In genomic region chr14:47009615-47010014, GRCh38 we compare ENCODE assay signal across 28 cellular contexts.
"Had no signal": no experiment of that assay in that cellular context is flagged by ENCODE, and none has a peak within 500 bp of the region (broad histone marks: within the 10 kb centered on the region; RNA-seq: fewer than 3 reads in every experiment).

No MANE protein-coding gene starts in this region.

- H3K27me3 Mint-ChIP-seq: dendritic cell treated with granulocyte-macrophage colony-stimulating factor and Interleukin-4, amounts not matched to agents 40 ng/mL and 50 ng/mL, for 4 days; naive B cell; natural killer cell treated with Interleukin-12 subunit alpha and Interleukin-12 subunit beta and Interleukin-15 and Interleukin-18, amount 100 ng/mL, for 72 hours had no signal

- H3K9me3 ChIP-seq: colonic mucosa, lower lobe of right lung, mucosa of descending colon, prostate gland, right atrium auricular region, stomach, thyroid gland had no signal

- H3K27ac ChIP-seq: colonic mucosa, epithelial cell of prostate, gastrocnemius medialis, lower lobe of right lung, prostate gland, right atrium auricular region, stomach, thyroid gland had no signal

- H3K4me1 Mint-ChIP-seq: naive B cell; stimulated activated effector memory CD8-positive, alpha-beta T cell treated with anti-CD3 and anti-CD28 coated beads, Interleukin-12 subunit alpha, Interleukin-12 subunit beta, amount 100 ng/mL, for 72 hours had no signal

- H3K9me3 Mint-ChIP-seq: dendritic cell treated with granulocyte-macrophage colony-stimulating factor and Interleukin-4, amounts not matched to agents 40 ng/mL and 50 ng/mL, for 4 days; endodermal cell; neural crest cell had no signal

- H3K36me3 ChIP-seq: colonic mucosa, gastrocnemius medialis, lower lobe of right lung, prostate gland, right atrium auricular region, stomach, thyroid gland had no signal

- H3K27me3 ChIP-seq: colonic mucosa, gastrocnemius medialis, right atrium auricular region, stomach, thyroid gland had no signal

- H3K4me3 Mint-ChIP-seq: dendritic cell treated with granulocyte-macrophage colony-stimulating factor and Interleukin-4, amounts not matched to agents 40 ng/mL and 50 ng/mL, for 4 days; endodermal cell; naive B cell; natural killer cell treated with Interleukin-12 subunit alpha and Interleukin-12 subunit beta and Interleukin-15 and Interleukin-18, amount 100 ng/mL, for 72 hours; neural crest cell; stimulated activated effector memory CD8-positive, alpha-beta T cell treated with anti-CD3 and anti-CD28 coated beads, Interleukin-12 subunit alpha, Interleukin-12 subunit beta, amount 100 ng/mL, for 72 hours had no signal

- DNase-seq: colonic mucosa; effector CD8-positive, alpha-beta T cell; endodermal cell; foreskin fibroblast; gastrocnemius medialis; head of caudate nucleus; left colon; left ventricle myocardium superior; lower lobe of right lung; mucosa of descending colon; naive B cell; nucleus accumbens; stimulated activated CD4-positive, alpha-beta T cell treated with anti-CD3 and anti-CD28 coated beads, Interleukin-2, amount 100 ng/mL, for 24 hours; stimulated activated CD4-positive, alpha-beta T cell treated with anti-CD3 and anti-CD28 coated beads, Interleukin-4, amount 100 ng/mL, for 24 hours; stimulated activated naive CD4-positive, alpha-beta T cell treated with Interleukin-2 at 50 U/mL for 16 hours; stomach; thyroid gland; trophoblast cell had no signal

- H3K4me1 ChIP-seq: colonic mucosa, gastrocnemius medialis, lower lobe of right lung, right atrium auricular region, stomach, thyroid gland had no signal

- H3K27ac Mint-ChIP-seq: dendritic cell treated with granulocyte-macrophage colony-stimulating factor and Interleukin-4, amounts not matched to agents 40 ng/mL and 50 ng/mL, for 4 days; endodermal cell; naive B cell; natural killer cell treated with Interleukin-12 subunit alpha and Interleukin-12 subunit beta and Interleukin-15 and Interleukin-18, amount 100 ng/mL, for 72 hours; stimulated activated effector memory CD8-positive, alpha-beta T cell treated with anti-CD3 and anti-CD28 coated beads, Interleukin-12 subunit alpha, Interleukin-12 subunit beta, amount 100 ng/mL, for 72 hours had no signal

- H3K36me3 Mint-ChIP-seq: naive B cell; natural killer cell treated with Interleukin-12 subunit alpha and Interleukin-12 subunit beta and Interleukin-15 and Interleukin-18, amount 100 ng/mL, for 72 hours; stimulated activated effector memory CD8-positive, alpha-beta T cell treated with anti-CD3 and anti-CD28 coated beads, Interleukin-12 subunit alpha, Interleukin-12 subunit beta, amount 100 ng/mL, for 72 hours had no signal

- ATAC-seq: esophagus mucosa; gastrocnemius medialis; left colon; left ventricle myocardium superior; lower lobe of right lung; mucosa of descending colon; natural killer cell treated with Interleukin-12 subunit alpha and Interleukin-12 subunit beta and Interleukin-15 and Interleukin-18, amount 100 ng/mL, for 72 hours; sciatic nerve; stimulated activated effector memory CD8-positive, alpha-beta T cell treated with anti-CD3 and anti-CD28 coated beads, Interleukin-12 subunit alpha, Interleukin-12 subunit beta, amount 100 ng/mL, for 72 hours had no signal

- H3K4me3 ChIP-seq: colonic mucosa, gastrocnemius medialis, lower lobe of right lung, mucosa of descending colon, prostate gland, right atrium auricular region, smooth muscle cell, stomach, thyroid gland had no signal
